ENCODE assay signal across 8 cellular contexts in genomic region chr1:39407889-39408640, GRCh38.
DNase-seq lines count a peak whose midpoint lies in the region; ATAC-seq and TF ChIP-seq lines count a peak whose summit lies in the region.

No MANE protein-coding gene starts in this region.

- intact Hi-C loops in left ventricle myocardium inferior (cut with micrococcal nuclease): no loop called here
- intact Hi-C loops in Right ventricle myocardium inferior (cut with DNase I): loop anchor here (2.0 kb wide), 1 partner anchor 13 kb away; no protein-coding TSS in a partner anchor
- intact Hi-C loops in prostate gland (cut with DNase I): loop anchor here (5.0 kb wide), 2 partner anchors 141 to 216 kb away; no protein-coding TSS in a partner anchor

- WGBS in prostate gland: 8% methylated on average over 28 of the region's 38 CpGs

- H3K27me3 ChIP-seq in left ventricle myocardium inferior (ENCODE audit: low read depth) (no peaks in the 10 kb centered on the region), RWPE2 (ENCODE audit: insufficient read depth, poor library complexity, severe bottlenecking) (no peaks in the 10 kb centered on the region), prostate gland (replicated peaks; ENCODE audit: insufficient read depth) (no peaks in the 10 kb centered on the region)

- H3K4me1 ChIP-seq in left ventricle myocardium inferior: peaks cover 85% of the 10 kb centered on the region
- H3K4me1 ChIP-seq in RWPE2 (ENCODE audit: insufficient read depth, poor library complexity, severe bottlenecking): peaks cover 42% of the 10 kb centered on the region
- H3K4me1 ChIP-seq in prostate gland (replicated peaks): peaks cover 19% of the 10 kb centered on the region

- H3K4me3 ChIP-seq in left ventricle myocardium inferior (peak overlapping the region; percentile 93), RWPE2 (ENCODE audit: severe bottlenecking) (peak overlapping the region; percentile 85), fibroblast of mammary gland (ENCODE audit: control insufficient read depth, low read depth, low read length) (peak overlapping the region; percentile 65), prostate gland (peak overlapping the region; percentile 71 to 79)

- TF ChIP-seq POLR2A in prostate gland (IDR thresholded peaks at IDR 0.05): peak; percentile 74

- H3K36me3 ChIP-seq in left ventricle myocardium inferior (no peaks in the 10 kb centered on the region), RWPE2 (ENCODE audit: low read depth) (peaks cover 14% of the 10 kb centered on the region; the same call in 1 of the 2 replicates), prostate gland (no peaks in the 10 kb centered on the region)

- ATAC-seq in Right ventricle myocardium inferior (no peak), RWPE2 (ENCODE audit: low read depth) (no peak; the same call in 2 of the 3 replicates)

- H3K27ac ChIP-seq in left ventricle myocardium inferior (replicated peaks) (peak overlapping the region; percentile 98), RWPE2 (ENCODE audit: poor library complexity, severe bottlenecking) (peak overlapping the region; percentile 67), prostate gland (peak overlapping the region; percentile 90 to 93)

- DNase-seq in left ventricle myocardium inferior (no peak), Right ventricle myocardium inferior (ENCODE audit: missing footprints) (no peak), RWPE2 (ENCODE audit: low spot score) (no peak), fibroblast of mammary gland (ENCODE audit: low read depth) (no peak), prostate gland (ENCODE audit: low spot score) (no peak), NCI-H2081 (lab: John Stamatoyannopoulos, UW) (no peak), GM10266 (ENCODE audit: extremely low spot score) (no peak), activated gamma-delta T cell treated with Interleukin-2 at 50 U/mL for 16 hours (no peak)

- peak; percentile 18 for TF ChIP-seq CTCF in left ventricle myocardium inferior (IDR thresholded peaks at IDR 0.05; ENCODE audit: borderline replicate concordance)
- TF ChIP-seq CTCF in RWPE2 (IDR thresholded peaks at IDR 0.05; ENCODE audit: poor library complexity, severe bottlenecking): no peak
- no peak for TF ChIP-seq CTCF in fibroblast of mammary gland (conservative IDR thresholded peaks at IDR 0.05; ENCODE audit: control insufficient read depth, insufficient read depth, low read depth, low read length)
- TF ChIP-seq CTCF in prostate gland (IDR thresholded peaks at IDR 0.05): peak in 1 of 4 experiments; percentile 10
- no peak for TF ChIP-seq CTCF in GM10266 (IDR thresholded peaks at IDR 0.05; ENCODE audit: control insufficient read depth, insufficient read depth, low read depth, missing control alignments)

- H3K9me3 ChIP-seq in left ventricle myocardium inferior (replicated peaks) (no peaks in the 10 kb centered on the region), RWPE2 (ENCODE audit: severe bottlenecking) (no peaks in the 10 kb centered on the region), prostate gland (no peaks in the 10 kb centered on the region)
